25 cellular contexts compared by ENCODE assay signal in genomic region chr5:29412979-29413378, GRCh38.
"Had no signal": no experiment of that assay in that cellular context is flagged by ENCODE, and none has a peak within 500 bp of the region (broad histone marks: within the 10 kb centered on the region; RNA-seq: fewer than 3 reads in every experiment).

No MANE protein-coding gene starts in this region.

- H3K79me2 ChIP-seq: parathyroid adenoma had no signal

- DNase-seq: occipital lobe; ovary; posterior cingulate gyrus; psoas muscle; right cardiac atrium; right lobe of liver; sigmoid colon; small intestine; stimulated activated CD4-positive, alpha-beta T cell treated with anti-CD3 and anti-CD28 coated beads, Interleukin-15, amount 100 ng/mL, for 24 hours; stimulated activated CD4-positive, alpha-beta T cell treated with anti-CD3 and anti-CD28 coated beads, Interleukin-2, amount 100 ng/mL, for 24 hours; stimulated activated CD4-positive, alpha-beta T cell treated with anti-CD3 and anti-CD28 coated beads, Interleukin-2, amount 100 ng/mL, for 48 hours; stimulated activated CD4-positive, alpha-beta T cell treated with anti-CD3 and anti-CD28 coated beads, Interleukin-4, amount 100 ng/mL, for 24 hours; stimulated activated naive B cell treated with anti-CD40 and anti-IgM and Interleukin-4, amounts not matched to agents 10 μg/mL and 1 μg/mL and 100 μg/mL, for 72 hours; stimulated activated naive CD4-positive, alpha-beta T cell treated with Interleukin-2 at 50 U/mL for 16 hours; stomach; thyroid gland; trophoblast cell; upper lobe of left lung had no signal

- H3K27ac ChIP-seq: neural progenitor cell, ovary, parathyroid adenoma, psoas muscle, right lobe of liver, sigmoid colon, stomach, thoracic aorta, thyroid gland, tibial nerve, upper lobe of left lung, vagina had no signal

- H3K9me3 ChIP-seq: ovary, psoas muscle, right lobe of liver, sigmoid colon, stomach, thoracic aorta, thyroid gland, tibial nerve, upper lobe of left lung, vagina had no signal

- H3K4me3 ChIP-seq: neural progenitor cell, ovary, psoas muscle, right lobe of liver, sigmoid colon, stomach, thoracic aorta, thyroid gland, tibial nerve, upper lobe of left lung, vagina had no signal

- H2AFZ ChIP-seq: neural progenitor cell, parathyroid adenoma had no signal

- ATAC-seq: psoas muscle; right cardiac atrium; right lobe of liver; stimulated activated effector memory CD8-positive, alpha-beta T cell treated with anti-CD3 and anti-CD28 coated beads, Interleukin-12 subunit alpha, Interleukin-12 subunit beta, amount 100 ng/mL, for 72 hours; stimulated activated naive B cell treated with anti-CD40 and anti-IgM and Interleukin-4, amounts not matched to agents 10 μg/mL and 1 μg/mL and 100 μg/mL, for 72 hours had no signal

- H3K4me2 ChIP-seq: neural progenitor cell had no signal

- H3K36me3 ChIP-seq: neural progenitor cell, ovary, right lobe of liver, sigmoid colon, stomach, thoracic aorta, thyroid gland, tibial nerve, upper lobe of left lung, vagina had no signal

- H3K27me3 ChIP-seq: neural progenitor cell, ovary, right lobe of liver, sigmoid colon, stomach, thyroid gland, tibial nerve, upper lobe of left lung, vagina had no signal

- FAIRE-seq: small intestine, urothelium cell line had no signal

- H3K9ac ChIP-seq: neural progenitor cell, parathyroid adenoma had no signal

- H3K4me1 ChIP-seq: neural progenitor cell, parathyroid adenoma, psoas muscle, right lobe of liver, sigmoid colon, stomach, thyroid gland, tibial nerve, upper lobe of left lung, vagina had no signal
